ENCODE assay signal across 28 cellular contexts in the genomic region with DNA sequence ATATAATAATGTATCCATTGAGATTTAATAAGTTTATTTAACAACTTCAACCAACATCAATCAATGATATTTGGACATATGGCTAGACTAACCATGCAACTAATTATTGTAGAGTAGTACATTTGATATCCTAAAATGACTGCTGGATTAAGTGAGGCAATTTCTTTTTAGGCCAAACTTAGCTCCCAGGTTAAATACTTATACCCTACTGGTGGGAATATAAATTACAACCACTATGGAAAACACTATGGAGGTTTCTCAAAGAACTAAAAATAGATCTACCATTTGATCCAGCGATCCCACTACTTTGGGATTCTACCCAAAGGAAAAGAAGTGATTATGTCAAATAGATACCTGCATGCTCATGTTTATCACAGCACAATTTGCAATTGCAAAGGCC.
DNase-seq lines count a peak whose midpoint lies in the region; ATAC-seq and TF ChIP-seq lines count a peak whose summit lies in the region.
"Had no signal": no experiment of that assay in that cellular context is flagged by ENCODE, and none has a peak within 500 bp of the region (broad histone marks: within the 10 kb centered on the region; RNA-seq: fewer than 3 reads in every experiment).

No MANE protein-coding gene starts in this region.

- H3K36me3 Mint-ChIP-seq in WTC11: no peaks in the 10 kb centered on the region
- H3K36me3 Mint-ChIP-seq in neural progenitor cell: no peaks in the 10 kb centered on the region
- H3K36me3 Mint-ChIP-seq: natural killer cell had no signal

- H4K20me1 ChIP-seq in Loucy (ENCODE audit: insufficient read depth, low read length, poor library complexity, severe bottlenecking): no peaks in the 10 kb centered on the region
- H4K20me1 ChIP-seq in neural progenitor cell (ENCODE audit: low read depth): no peaks in the 10 kb centered on the region

- intact Hi-C loops in posterior vena cava (cut with DNase I): no loop called here

- no peak overlapping the region for H2AFZ ChIP-seq in Loucy (ENCODE audit: low read length)
- no peak overlapping the region for H2AFZ ChIP-seq in neural progenitor cell (replicated peaks)

- H3K4me3 Mint-ChIP-seq in WTC11 (no peak overlapping the region), neural progenitor cell (no peak overlapping the region)
- H3K4me3 Mint-ChIP-seq: activated CD4-positive, alpha-beta T cell treated with anti-CD3 and anti-CD28 coated beads, Interleukin-2, amount 10 ng/mL, durations not matched to agents 24 days and 14 days; activated naive CD8-positive, alpha-beta T cell treated with anti-CD3 and anti-CD28 coated beads, Interleukin-2, amount 50 U/mL, for 24 hours; activated T-cell treated with anti-CD3 and anti-CD28 coated beads, Interleukin-2, amount 50 U/mL, for 24 hours; natural killer cell had no signal

- DNase-seq in DMS 273 (lab: John Stamatoyannopoulos, UW; ENCODE audit: unreplicated experiment) (peak; percentile 15), DMS 273 treated with DMSO at 0.1 percent for 48 hours (lab: John Stamatoyannopoulos, UW) (no peak), WTC11 (ENCODE audit: low spot score) (no peak), neural progenitor cell (ENCODE audit: low spot score) (no peak), KG1 (lab: John Stamatoyannopoulos, UW) (no peak), posterior vena cava (ENCODE audit: low spot score) (no peak)
- DNase-seq: 8988T; activated CD4-positive, alpha-beta T cell treated with anti-CD3 and anti-CD28 coated beads, Interleukin-2, amount 10 ng/mL, durations not matched to agents 24 days and 14 days; activated gamma-delta T cell treated with Interleukin-2 at 50 U/mL for 16 hours; activated naive CD8-positive, alpha-beta T cell treated with anti-CD3 and anti-CD28 coated beads, Interleukin-2, amount 50 U/mL, for 24 hours; activated T-cell treated with anti-CD3 and anti-CD28 coated beads, Interleukin-2, amount 50 U/mL, for 24 hours; central memory CD4-positive, alpha-beta T cell; DMS79; kidney; natural killer cell; NCI-H1092 treated with DMSO at 0.1 percent for 48 hours; NCI-H187; retina; stimulated activated CD4-positive, alpha-beta T cell treated with anti-CD3 and anti-CD28 coated beads, Interleukin-1b, Interleukin-23, amount 100 ng/mL, for 48 hours; stimulated activated CD8-positive, alpha-beta memory T cell treated with anti-CD3 and anti-CD28 coated beads, Interleukin-4, amount 100 ng/mL, for 48 hours; stomach; tibial artery had no signal

- POLR2A ChIA-PET in WTC11 (lab: Charles Lee): no interaction called here

- no peaks in the 10 kb centered on the region for H3K9me2 ChIP-seq in Loucy (replicated peaks; ENCODE audit: low read depth, low read length)

- peak; percentile 46 for TF ChIP-seq CTCF in Loucy (conservative IDR thresholded peaks at IDR 0.05; ENCODE audit: low read length)
- TF ChIP-seq CTCF in WTC11 (IDR thresholded peaks at IDR 0.05): no peak
- TF ChIP-seq CTCF in neural progenitor cell (IDR thresholded peaks at IDR 0.05): peak; percentile 46

- H3K36me3 ChIP-seq in Loucy (ENCODE audit: insufficient read depth, low read length): no peaks in the 10 kb centered on the region
- H3K36me3 ChIP-seq in neural progenitor cell: no peaks in the 10 kb centered on the region
- H3K36me3 ChIP-seq: stomach, tibial artery had no signal

- CTCF ChIA-PET in WTC11 (lab: Charles Lee): interaction anchor here (0.6 to 1.7 kb wide), 14 partner anchors 8 to 929 kb away, joined by 3 to 6 read pairs (median 3); no protein-coding TSS in a partner anchor

- H3K9me3 Mint-ChIP-seq in WTC11 (no peaks in the 10 kb centered on the region), neural progenitor cell (peaks cover 2% of the 10 kb centered on the region)
- H3K9me3 Mint-ChIP-seq: activated CD4-positive, alpha-beta T cell treated with anti-CD3 and anti-CD28 coated beads, Interleukin-2, amount 10 ng/mL, durations not matched to agents 24 days and 14 days; activated naive CD8-positive, alpha-beta T cell treated with anti-CD3 and anti-CD28 coated beads, Interleukin-2, amount 50 U/mL, for 24 hours; activated T-cell treated with anti-CD3 and anti-CD28 coated beads, Interleukin-2, amount 50 U/mL, for 24 hours; natural killer cell had no signal

- H3K9me3 ChIP-seq in Loucy (ENCODE audit: insufficient read depth, low read depth, low read length): no peaks in the 10 kb centered on the region
- H3K9me3 ChIP-seq in neural progenitor cell (ENCODE audit: low read depth): no peaks in the 10 kb centered on the region
- H3K9me3 ChIP-seq: stomach, tibial artery had no signal

- ATAC-seq in WTC11 (peak; percentile 60; the same call in 1 of the 2 replicates), GM18505 (IDR thresholded peaks at IDR 0.05; ENCODE audit: unreplicated experiment) (no peak)
- ATAC-seq: activated naive CD8-positive, alpha-beta T cell treated with anti-CD3 and anti-CD28 coated beads, Interleukin-2, amount 50 U/mL, for 24 hours; HepG2; natural killer cell; Right ventricle myocardium inferior had no signal

- H3K27ac Mint-ChIP-seq in WTC11: no peak overlapping the region
- no peak overlapping the region for H3K27ac Mint-ChIP-seq in neural progenitor cell
- H3K27ac Mint-ChIP-seq: activated CD4-positive, alpha-beta T cell treated with anti-CD3 and anti-CD28 coated beads, Interleukin-2, amount 10 ng/mL, durations not matched to agents 24 days and 14 days; activated naive CD8-positive, alpha-beta T cell treated with anti-CD3 and anti-CD28 coated beads, Interleukin-2, amount 50 U/mL, for 24 hours; activated T-cell treated with anti-CD3 and anti-CD28 coated beads, Interleukin-2, amount 50 U/mL, for 24 hours; natural killer cell had no signal

- H3K9ac ChIP-seq in Loucy (ENCODE audit: low read depth, low read length, poor library complexity, severe bottlenecking): no peak overlapping the region
- no peak overlapping the region for H3K9ac ChIP-seq in neural progenitor cell

- H3K27me3 ChIP-seq in Loucy (ENCODE audit: insufficient read depth, low read length, poor library complexity, severe bottlenecking) (no peaks in the 10 kb centered on the region), neural progenitor cell (no peaks in the 10 kb centered on the region)
- H3K27me3 ChIP-seq: stomach, tibial artery had no signal

- H3K4me1 ChIP-seq in Loucy (ENCODE audit: insufficient read depth, low read length, poor library complexity, severe bottlenecking): peaks cover 14% of the 10 kb centered on the region
- H3K4me1 ChIP-seq in neural progenitor cell: no peaks in the 10 kb centered on the region
- H3K4me1 ChIP-seq: stomach, tibial artery had no signal

- H3K79me2 ChIP-seq in Loucy (ENCODE audit: insufficient read depth, low read length): no peaks in the 10 kb centered on the region
- H3K79me2 ChIP-seq in neural progenitor cell (ENCODE audit: low read depth): no peaks in the 10 kb centered on the region

- no peak overlapping the region for H3K4me3 ChIP-seq in Loucy (ENCODE audit: low read length, poor library complexity, severe bottlenecking)
- H3K4me3 ChIP-seq in neural progenitor cell: no peak overlapping the region
- H3K4me3 ChIP-seq: skin epidermis, stomach, tibial artery had no signal

- no peak for TF ChIP-seq POLR2A in GM18505 (IDR thresholded peaks at IDR 0.05; ENCODE audit: borderline replicate concordance, extremely low read depth, insufficient read depth, insufficient read length)

- H3K27me3 Mint-ChIP-seq in WTC11 (ENCODE audit: low read depth): no peaks in the 10 kb centered on the region
- H3K27me3 Mint-ChIP-seq in neural progenitor cell (ENCODE audit: insufficient read depth, low read depth): no peaks in the 10 kb centered on the region

- no peak overlapping the region for H3K27ac ChIP-seq in neural progenitor cell
- H3K27ac ChIP-seq: skin epidermis, stomach, tibial artery, VCaP had no signal

- peaks cover 8% of the 10 kb centered on the region for H3K4me1 Mint-ChIP-seq in WTC11
- peaks cover 4% of the 10 kb centered on the region for H3K4me1 Mint-ChIP-seq in neural progenitor cell
- H3K4me1 Mint-ChIP-seq: activated CD4-positive, alpha-beta T cell treated with anti-CD3 and anti-CD28 coated beads, Interleukin-2, amount 10 ng/mL, durations not matched to agents 24 days and 14 days; activated naive CD8-positive, alpha-beta T cell treated with anti-CD3 and anti-CD28 coated beads, Interleukin-2, amount 50 U/mL, for 24 hours; natural killer cell had no signal

- no peak overlapping the region for H3K4me2 ChIP-seq in Loucy (ENCODE audit: low read depth, low read length, poor library complexity, severe bottlenecking)
- H3K4me2 ChIP-seq in neural progenitor cell: no peak overlapping the region

- H3F3A ChIP-seq in Loucy (ENCODE audit: low read depth): no peaks in the 10 kb centered on the region
- H3F3A ChIP-seq in neural progenitor cell (ENCODE audit: low read depth): no peaks in the 10 kb centered on the region

TF ChIP-seq in WTC11, 78 proteins besides CTCF, POLR2A, EP300 and RAD21 (continues in another document):
- no peak for TF ChIP-seq ZNF219 (CRISPR knock-in tag; IDR thresholded peaks at IDR 0.05; ENCODE audit: borderline replicate concordance)
- no peak for TF ChIP-seq ZNF121 (CRISPR knock-in tag; IDR thresholded peaks at IDR 0.05)
- TF ChIP-seq, protein P1, sequence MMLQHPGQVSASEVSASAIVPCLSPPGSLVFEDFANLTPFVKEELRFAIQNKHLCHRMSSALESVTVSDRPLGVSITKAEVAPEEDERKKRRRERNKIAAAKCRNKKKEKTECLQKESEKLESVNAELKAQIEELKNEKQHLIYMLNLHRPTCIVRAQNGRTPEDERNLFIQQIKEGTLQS (CRISPR knock-in tag; conservative IDR thresholded peaks at IDR 0.05): no peak
- TF ChIP-seq ETV6 (CRISPR knock-in tag; IDR thresholded peaks at IDR 0.05): no peak
- TF ChIP-seq, protein P2, sequence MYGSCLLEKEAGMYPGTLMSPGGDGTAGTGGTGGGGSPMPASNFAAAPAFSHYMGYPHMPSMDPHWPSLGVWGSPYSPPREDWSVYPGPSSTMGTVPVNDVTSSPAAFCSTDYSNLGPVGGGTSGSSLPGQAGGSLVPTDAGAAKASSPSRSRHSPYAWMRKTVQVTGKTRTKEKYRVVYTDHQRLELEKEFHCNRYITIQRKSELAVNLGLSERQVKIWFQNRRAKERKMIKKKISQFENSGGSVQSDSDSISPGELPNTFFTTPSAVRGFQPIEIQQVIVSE (CRISPR knock-in tag; IDR thresholded peaks at IDR 0.05; ENCODE audit: borderline replicate concordance): no peak
- no peak for TF ChIP-seq OVOL2 (CRISPR knock-in tag; IDR thresholded peaks at IDR 0.05; ENCODE audit: borderline replicate concordance)
- no peak for TF ChIP-seq CBFB (CRISPR knock-in tag; IDR thresholded peaks at IDR 0.05; ENCODE audit: low read depth)
